Comparison of ENCODE assay signal across 9 cellular contexts in the genomic region with DNA sequence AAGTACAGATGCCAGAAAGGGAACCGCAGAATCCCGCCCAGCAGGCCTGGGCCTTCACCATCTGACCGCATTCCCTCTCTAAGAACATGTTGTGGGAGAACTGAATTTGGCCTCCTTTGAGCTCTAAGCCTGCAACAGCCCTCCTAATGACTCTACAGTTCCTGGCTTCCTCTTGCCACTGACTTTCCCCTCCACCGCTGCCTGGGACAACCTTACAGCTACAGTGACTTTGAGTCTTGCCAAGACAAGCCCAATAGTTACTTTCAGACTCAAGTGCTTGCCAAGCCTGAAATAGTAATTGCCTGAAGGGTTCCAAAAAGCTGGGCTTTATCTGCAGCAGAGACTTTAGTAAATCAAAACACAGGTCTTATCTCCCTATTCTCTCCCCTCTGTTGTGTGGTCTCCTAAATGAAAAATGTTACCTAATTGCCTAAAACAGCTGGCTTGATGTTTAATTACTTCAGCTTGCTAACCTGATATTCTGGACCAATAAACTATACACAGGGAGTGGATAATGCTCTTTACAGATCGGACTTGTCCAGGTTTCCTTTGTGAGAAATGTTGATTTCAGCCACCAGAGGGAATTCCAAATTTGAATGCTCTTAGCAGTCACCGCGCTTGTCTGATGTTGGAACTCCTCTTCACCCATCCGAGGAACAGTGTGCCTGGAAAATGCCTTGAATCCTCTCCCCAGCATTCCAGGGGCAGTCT.
DNase-seq lines count a peak whose midpoint lies in the region; ATAC-seq and TF ChIP-seq lines count a peak whose summit lies in the region.
"Had no signal": no experiment of that assay in that cellular context is flagged by ENCODE, and none has a peak within 500 bp of the region (broad histone marks: within the 10 kb centered on the region; RNA-seq: fewer than 3 reads in every experiment).

No MANE protein-coding gene starts in this region.

- intact Hi-C loops in transverse colon (cut with DNase I; ENCODE audit: low total_unique reads): no loop called here

- no peak for TF ChIP-seq CTCF in liver (IDR thresholded peaks at IDR 0.05; ENCODE audit: low read depth, low read length, missing input control)
- no peak for TF ChIP-seq CTCF in transverse colon (IDR thresholded peaks at IDR 0.05)
- TF ChIP-seq CTCF in GM13977 (IDR thresholded peaks at IDR 0.05; ENCODE audit: extremely low read depth, insufficient read depth, missing control alignments): no peak

- TF ChIP-seq RAD21 in liver (IDR thresholded peaks at IDR 0.05): no peak

- no peak overlapping the region for H3K4me3 ChIP-seq in liver (ENCODE audit: low read depth in 1 of 3, low read length in 3 of 3)
- no peak overlapping the region for H3K4me3 ChIP-seq in transverse colon

- no peak for TF ChIP-seq EP300 in transverse colon (IDR thresholded peaks at IDR 0.05; ENCODE audit: low read depth)

- H3K9ac ChIP-seq in liver (ENCODE audit: low read depth in 1 of 2, low read length in 2 of 2): no peak overlapping the region

- no peaks in the 10 kb centered on the region for H3K27me3 ChIP-seq in liver (ENCODE audit: control insufficient read depth in 4 of 4, insufficient read depth in 4 of 4, low read length in 3 of 4)
- no peaks in the 10 kb centered on the region for H3K27me3 ChIP-seq in transverse colon

- H3K4me1 ChIP-seq in liver (ENCODE audit: control insufficient read depth in 4 of 4, insufficient read depth in 4 of 4, low read length in 3 of 4) (no peaks in the 10 kb centered on the region), transverse colon (peaks cover 0 to 8% (median 2%) of the 10 kb centered on the region in 4 donors)

- no peak for TF ChIP-seq POLR2A in transverse colon (IDR thresholded peaks at IDR 0.05)

- no peak for ATAC-seq in HG03025 (IDR thresholded peaks at IDR 0.05; ENCODE audit: low FRiP score, unreplicated experiment)

- H3K27ac ChIP-seq in liver (ENCODE audit: low read depth in 1 of 2, low read length in 2 of 2) (no peak overlapping the region), transverse colon (peak overlapping the region; percentile 22 to 44 (median 34))

- peak; percentile 73 for DNase-seq in NCI-H1105 (lab: John Stamatoyannopoulos, UW)
- DNase-seq in cerebellum (ENCODE audit: low spot score): peak; percentile 55
- no peak for DNase-seq in transverse colon
- no peak for DNase-seq in activated CD8-positive, alpha-beta memory T cell treated with anti-CD3 and anti-CD28 coated beads, Interleukin-2, amount 50 U/mL, for 48 hours
- no peak for DNase-seq in HK-2 (ENCODE audit: unreplicated experiment)
- DNase-seq in GM13977 (ENCODE audit: low spot score): no peak
- DNase-seq: NK-92 treated with Interleukin-12 subunit alpha and Interleukin-12 subunit beta, amount 100 ng/mL, for 24 hours had no signal

- no peaks in the 10 kb centered on the region for H3K36me3 ChIP-seq in liver (ENCODE audit: control insufficient read depth in 4 of 4, insufficient read depth in 3 of 4, low read depth in 1 of 4, low read length in 3 of 4)
- no peaks in the 10 kb centered on the region for H3K36me3 ChIP-seq in transverse colon

- in situ Hi-C loops in transverse colon (cut with MboI; ENCODE audit: low pct_ligation_motif_present in 1 of 4, low pct_unique_long_range_greater_than_20kb in 1 of 4, low sequenced_read_pairs in 3 of 4): no loop called here
- in situ Hi-C loops in GM13977 (cut with MboI; ENCODE audit: low pct_unique_long_range_greater_than_20kb, low sequenced_read_pairs, unreplicated experiment): no loop called here

- H3K9me3 ChIP-seq in liver (ENCODE audit: control insufficient read depth in 4 of 4, low read length in 3 of 4) (no peaks in the 10 kb centered on the region), transverse colon (no peaks in the 10 kb centered on the region)

- 89% methylated on average over 8 of the region's 8 CpGs for WGBS in liver
- 75% methylated on average over 8 of the region's 8 CpGs; no CpG with 5 or more reads in 1 of the 2 donors for WGBS in transverse colon (ENCODE audit: low coverage in 1 of 2), 2 donors

TF ChIP-seq in liver, 16 proteins besides CTCF, POLR2A, EP300 and RAD21:
- TF ChIP-seq, protein P1, sequence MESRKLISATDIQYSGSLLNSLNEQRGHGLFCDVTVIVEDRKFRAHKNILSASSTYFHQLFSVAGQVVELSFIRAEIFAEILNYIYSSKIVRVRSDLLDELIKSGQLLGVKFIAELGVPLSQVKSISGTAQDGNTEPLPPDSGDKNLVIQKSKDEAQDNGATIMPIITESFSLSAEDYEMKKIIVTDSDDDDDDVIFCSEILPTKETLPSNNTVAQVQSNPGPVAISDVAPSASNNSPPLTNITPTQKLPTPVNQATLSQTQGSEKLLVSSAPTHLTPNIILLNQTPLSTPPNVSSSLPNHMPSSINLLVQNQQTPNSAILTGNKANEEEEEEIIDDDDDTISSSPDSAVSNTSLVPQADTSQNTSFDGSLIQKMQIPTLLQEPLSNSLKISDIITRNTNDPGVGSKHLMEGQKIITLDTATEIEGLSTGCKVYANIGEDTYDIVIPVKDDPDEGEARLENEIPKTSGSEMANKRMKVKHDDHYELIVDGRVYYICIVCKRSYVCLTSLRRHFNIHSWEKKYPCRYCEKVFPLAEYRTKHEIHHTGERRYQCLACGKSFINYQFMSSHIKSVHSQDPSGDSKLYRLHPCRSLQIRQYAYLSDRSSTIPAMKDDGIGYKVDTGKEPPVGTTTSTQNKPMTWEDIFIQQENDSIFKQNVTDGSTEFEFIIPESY (IDR thresholded peaks at IDR 0.05): no peak
- TF ChIP-seq HNF4G (IDR thresholded peaks at IDR 0.05) (no peak), REST (IDR thresholded peaks at IDR 0.05) (no peak), HNF4A (conservative IDR thresholded peaks at IDR 0.05) (no peak), RXRA (IDR thresholded peaks at IDR 0.05) (peak in 1 of 2 donors; percentile 16), NR2F2 (IDR thresholded peaks at IDR 0.05) (peak; percentile 54), YY1 (IDR thresholded peaks at IDR 0.05) (no peak), ATF3 (IDR thresholded peaks at IDR 0.05) (no peak), FOXA2 (IDR thresholded peaks at IDR 0.05) (no peak), TAF1 (conservative IDR thresholded peaks at IDR 0.05) (no peak)
TF ChIP-seq in liver: peak in this region for 2.

Comparison
In these comparisons a context has a peak if more than half of its experiments do, and no peak if none do; other contexts are left out.
1. DNase-seq: peak in NCI-H1105 (single experiment) and cerebellum (single experiment); none in transverse colon (single experiment), activated CD8-positive, alpha-beta memory T cell treated with anti-CD3 and anti-CD28 coated beads, Interleukin-2, amount 50 U/mL, for 48 hours (single experiment), HK-2 (single experiment) and GM13977 (single experiment).
2. H3K27ac ChIP-seq: peak in transverse colon (4 of 4); none in liver (0 of 2).